Comparison of ENCODE assay signal across 1 cellular context in genomic region chr20:44552950-44553908, GRCh38.
A peak's percentile ranks its signal among the peaks of the same experiment; 100 is the strongest.
TF ChIP-seq lines count a peak whose summit lies in the region.

No MANE protein-coding gene starts in this region.

TF ChIP-seq in K562, 482 proteins besides CTCF, POLR2A, EP300 and RAD21 (continued from another document):
- TF ChIP-seq CHD7 (IDR thresholded peaks at IDR 0.05; ENCODE audit: low read depth, low read length) (no peak), POLR3A (IDR thresholded peaks at IDR 0.05; ENCODE audit: borderline replicate concordance, extremely low read depth, insufficient read depth, insufficient read length) (no peak), KLF16 (IDR thresholded peaks at IDR 0.05) (no peak), NCOR1 (IDR thresholded peaks at IDR 0.05) (0 out of 2 replicates have a peak, but pooled peaks have one; percentile 26)
